ENCODE assay signal across 8 cellular contexts in genomic region chr10:87817873-87818504, GRCh38. TPM values are rescaled to one million over a fixed set of nuclear protein-coding genes. Genes with fewer than 3 reads are reported as not detected.
DNase-seq lines count a peak whose midpoint lies in the region; ATAC-seq, FAIRE-seq and TF ChIP-seq lines count a peak whose summit lies in the region.

ATAD1 (minus strand) TSS chr10:87818226; CDS start chr10:87814599, 3,627 bp downstream.

- DNase-seq in AG04450 (ENCODE audit: low read depth, low spot score) (peak; percentile 44), NCI-H2227 (lab: John Stamatoyannopoulos, UW; ENCODE audit: unreplicated experiment) (peak; percentile 88), keratinocyte (ENCODE audit: low read depth, low spot score) (peak; percentile 60)
- peak; percentile 76 for DNase-seq in activated CD4-positive, CD25-positive, alpha-beta regulatory T cell treated with anti-CD3 and anti-CD28 coated beads, Interleukin-2, amount 50 U/mL, for 16 hours (ENCODE audit: low read depth, low spot score)
- DNase-seq in central memory CD8-positive, alpha-beta T cell (ENCODE audit: low spot score in 2 of 2), result peak; percentile 78 to 86
- peak; percentile 91 for DNase-seq in stimulated activated CD4-positive, alpha-beta T cell treated with anti-CD3 and anti-CD28 coated beads, Interleukin-15, amount 100 ng/mL, for 24 hours

- POLR2A ChIA-PET in AG04450 (lab: Yijun Ruan, JAX), result interaction anchor here (0.5 to 1.2 kb wide), 2 partner anchors 45 to 67 kb away, joined by 5 read pairs; partner anchors contain the start of genes KLLN and PTEN

- CTCF ChIA-PET in AG04450 (lab: Charles Lee), result interaction anchor here (0.6 to 1.3 kb wide), 4 partner anchors 28 to 572 kb away, joined by 3 to 6 read pairs (median 4); no protein-coding TSS in a partner anchor

- H3K4me1 ChIP-seq in keratinocyte (ENCODE audit: control insufficient read depth, extremely low read depth, insufficient read depth, low read length), result peaks cover 23% of the 10 kb centered on the region

- H3K9me1 ChIP-seq in keratinocyte (ENCODE audit: control insufficient read depth, extremely low read depth, insufficient read depth, low read length), result peaks cover 3% of the 10 kb centered on the region

- H3K27me3 Mint-ChIP-seq in central memory CD8-positive, alpha-beta T cell, result no peaks in the 10 kb centered on the region

- H3K9me3 ChIP-seq in AG04450 (ENCODE audit: control insufficient read depth, insufficient read depth, low read length) (no peaks in the 10 kb centered on the region), keratinocyte (ENCODE audit: control insufficient read depth, low read depth, low read length) (no peaks in the 10 kb centered on the region)

- H3K36me3 Mint-ChIP-seq in central memory CD8-positive, alpha-beta T cell (ENCODE audit: insufficient read depth), result peaks cover 22% of the 10 kb centered on the region

- H3K9me3 Mint-ChIP-seq in central memory CD8-positive, alpha-beta T cell, result no peaks in the 10 kb centered on the region

- H3K4me3 ChIP-seq in AG04450 (ENCODE audit: low read depth, low read length) (peak within 1 kb of the TSS; percentile 87), keratinocyte (ENCODE audit: control insufficient read depth in 2 of 3, extremely low read depth in 1 of 3, insufficient read depth in 2 of 3, low read depth in 1 of 3, low read length in 3 of 3) (peak within 1 kb of the TSS; percentile 75 to 98 (median 98))

- H3K4me1 Mint-ChIP-seq in central memory CD8-positive, alpha-beta T cell, result peaks cover 39% of the 10 kb centered on the region

- TF ChIP-seq CTCF in AG04450 (IDR thresholded peaks at IDR 0.05; ENCODE audit: low read depth, low read length), result peak; percentile 34
- peak; percentile 9 to 43 (median 14) for TF ChIP-seq CTCF in keratinocyte (optimal IDR thresholded peaks at IDR 0.05 in 1 of 3, IDR thresholded peaks at IDR 0.05 in 1 of 3, conservative IDR thresholded peaks at IDR 0.05 in 1 of 3; ENCODE audit: extremely low read depth in 1 of 3, insufficient read depth in 2 of 3, low read length in 3 of 3)

- dilution Hi-C loops in keratinocyte (cut with MboI; ENCODE audit: extremely low pct_ligation_motif_present, low sequenced_read_pairs), result no loop called here

- FAIRE-seq in keratinocyte (lab: Jason Lieb, UNC), result peak; percentile 65

- no peaks in the 10 kb centered on the region for H3K36me3 ChIP-seq in keratinocyte (ENCODE audit: control insufficient read depth in 2 of 2, extremely low read depth in 1 of 2, insufficient read depth in 2 of 2, low read length in 2 of 2)

- no peaks in the 10 kb centered on the region for H4K20me1 ChIP-seq in keratinocyte (ENCODE audit: control insufficient read depth, extremely low read depth, insufficient read depth, low read length)

- peaks cover 49% of the 10 kb centered on the region for H3K79me2 ChIP-seq in keratinocyte (ENCODE audit: control insufficient read depth, insufficient read depth, low read length)

- peak within 1 kb of the TSS; percentile 95 for H3K27ac Mint-ChIP-seq in central memory CD8-positive, alpha-beta T cell (ENCODE audit: low read depth)

- H3K4me2 ChIP-seq in keratinocyte (ENCODE audit: control insufficient read depth, extremely low read depth, insufficient read depth, low read depth, low read length), result peak within 1 kb of the TSS; percentile 99

- ATAC-seq in GM18870 (IDR thresholded peaks at IDR 0.05; ENCODE audit: unreplicated experiment), result peak; percentile 63
- ATAC-seq in HG03139 (IDR thresholded peaks at IDR 0.05; ENCODE audit: unreplicated experiment), result peak; percentile 71
- peak; percentile 87 for ATAC-seq in central memory CD8-positive, alpha-beta T cell (replicated peaks; ENCODE audit: extremely low read depth, poor library complexity, severe bottlenecking)

- H3K27me3 ChIP-seq in AG04450 (ENCODE audit: control insufficient read depth, insufficient read depth, low read length), result no peaks in the 10 kb centered on the region
- no peaks in the 10 kb centered on the region for H3K27me3 ChIP-seq in keratinocyte (ENCODE audit: control insufficient read depth, extremely low read depth, insufficient read depth, low read length)

- H3K27ac ChIP-seq in AG04450 (ENCODE audit: low read depth, low read length), result peak within 1 kb of the TSS; percentile 69
- H3K27ac ChIP-seq in keratinocyte (ENCODE audit: control insufficient read depth, insufficient read depth, low read length), result peak within 1 kb of the TSS; percentile 94

- peak within 1 kb of the TSS; percentile 94 for H3K4me3 Mint-ChIP-seq in central memory CD8-positive, alpha-beta T cell

- H3K9ac ChIP-seq in keratinocyte (ENCODE audit: control insufficient read depth, extremely low read depth, insufficient read depth, low read length), result peak within 1 kb of the TSS; percentile 98

- H2AFZ ChIP-seq in keratinocyte (ENCODE audit: control insufficient read depth, low read length), result peak within 1 kb of the TSS; percentile 99

RNA-seq across cellular contexts. Expression of gene ATAD1, which starts in this region (rescaled TPM):
- polyA plus RNA-seq in AG04450 (2011; rRNA removed), result 31.3 and 43.7 TPM in 2 replicates
- polyA minus RNA-seq in AG04450 (2011; rRNA and poly(A)+ RNA removed), result 15.3 and 32.2 TPM in 2 replicates
- polyA plus RNA-seq in keratinocyte, result 26.2 to 51.0 TPM (median 29.1 TPM) in 3 replicates
- polyA plus RNA-seq in keratinocyte (2011; ENCODE audit: low read depth), result 206 TPM
- polyA plus RNA-seq in keratinocyte (2011; cell fraction: cytosol; rRNA removed), result 16.1 and 34.4 TPM in 2 replicates
- polyA plus RNA-seq in keratinocyte (2011; cell fraction: nucleus; rRNA removed), result 48.3 and 79.4 TPM in 2 replicates
- 26.1 and 43.0 TPM in 2 replicates for polyA plus RNA-seq in keratinocyte (2012; ENCODE audit: low replicate concordance)
- polyA minus RNA-seq in keratinocyte, result 4.9 to 45.8 TPM (median 18.1 TPM) in 3 replicates
- 14.0 TPM for polyA minus RNA-seq in keratinocyte (2011; cell fraction: cytosol; rRNA and poly(A)+ RNA removed)
- polyA minus RNA-seq in keratinocyte (2011; cell fraction: nucleus; rRNA and poly(A)+ RNA removed), result 29.6 and 65.8 TPM in 2 replicates

Comparison
In these comparisons a context has a peak if more than half of its experiments do, and no peak if none do; other contexts are left out.
1. Peak in every context shown above with its lines: DNase-seq, ATAC-seq, H3K4me3 ChIP-seq and H3K27ac ChIP-seq.